19 cellular contexts compared by ENCODE assay signal in genomic region chr18:58988595-58988994, GRCh38.
A peak's percentile ranks its signal among the peaks of the same experiment; 100 is the strongest.
DNase-seq lines count a peak whose midpoint lies in the region; ATAC-seq and TF ChIP-seq lines count a peak whose summit lies in the region.
"Had no signal": no experiment of that assay in that cellular context is flagged by ENCODE, and none has a peak within 500 bp of the region (broad histone marks: within the 10 kb centered on the region; RNA-seq: fewer than 3 reads in every experiment).

No MANE protein-coding gene starts in this region.

- no peak for ATAC-seq in sciatic nerve
- ATAC-seq in HG02938 (IDR thresholded peaks at IDR 0.05; ENCODE audit: unreplicated experiment) = no peak
- ATAC-seq: K562 had no signal

- H3K27me3 ChIP-seq in tibial artery = no peaks in the 10 kb centered on the region
- H3K27me3 ChIP-seq: BLaER1 treated with 17β-estradiol and CSF1 and Interleukin-3, amounts not matched to agents 10 nM and 100 nM had no signal

- peaks cover 0 to 51% (median 37%) of the 10 kb centered on the region in 4 donors for H3K4me1 ChIP-seq in tibial artery

- peak overlapping the region; percentile 32 to 84 for H3K27ac ChIP-seq in tibial artery
- H3K27ac ChIP-seq: BLaER1 treated with 17β-estradiol and CSF1 and Interleukin-3, amounts not matched to agents 10 nM and 100 nM; RWPE1 had no signal

- intact Hi-C loops in tibial artery (cut with DNase I; ENCODE audit: low total_unique reads) (no loop called here), sciatic nerve (cut with DNase I) (no loop called here)

- no peak for TF ChIP-seq CTCF in tibial artery (IDR thresholded peaks at IDR 0.05)

- H3K4me3 ChIP-seq in tibial artery = no peak overlapping the region
- H3K4me3 ChIP-seq: BLaER1 treated with 17β-estradiol and CSF1 and Interleukin-3, amounts not matched to agents 10 nM and 100 nM; K562 had no signal

- peak; percentile 47 for DNase-seq in EH (ENCODE audit: low read depth)
- DNase-seq in RPMI7951 (ENCODE audit: low read depth) = peak; percentile 73
- DNase-seq in myocyte (ENCODE audit: low read depth) = peak; percentile 87
- DNase-seq in tibial artery = no peak
- DNase-seq in sciatic nerve (ENCODE audit: low spot score) = no peak
- no peak for DNase-seq in AML-193 (lab: John Stamatoyannopoulos, UW)
- DNase-seq: CD4-positive, alpha-beta memory T cell; COR-L47; NCI-H1048; NCI-H1417 treated with DMSO at 0.1 percent for 48 hours; NCI-H1694 treated with DMSO at 0.1 percent for 48 hours; NCI-H2081; NCI-H2227 treated with DMSO at 0.1 percent for 48 hours; NCI-H526 treated with DMSO at 0.1 percent for 48 hours; SHP77 had no signal

- peaks cover 7 to 9% (median 9%) of the 10 kb centered on the region in 3 donors for H3K36me3 ChIP-seq in tibial artery
- H3K36me3 ChIP-seq: BLaER1 treated with 17β-estradiol and CSF1 and Interleukin-3, amounts not matched to agents 10 nM and 100 nM had no signal

- H3K9me3 ChIP-seq in tibial artery = no peaks in the 10 kb centered on the region

Comparison
In these comparisons a context has a peak if more than half of its experiments do, and no peak if none do; other contexts are left out.
1. DNase-seq: peak in EH (single experiment), RPMI7951 (single experiment) and myocyte (single experiment); none in tibial artery (0 of 2), sciatic nerve (single experiment) and AML-193 (0 of 2).